6 cellular contexts compared by ENCODE assay signal in the genomic region with DNA sequence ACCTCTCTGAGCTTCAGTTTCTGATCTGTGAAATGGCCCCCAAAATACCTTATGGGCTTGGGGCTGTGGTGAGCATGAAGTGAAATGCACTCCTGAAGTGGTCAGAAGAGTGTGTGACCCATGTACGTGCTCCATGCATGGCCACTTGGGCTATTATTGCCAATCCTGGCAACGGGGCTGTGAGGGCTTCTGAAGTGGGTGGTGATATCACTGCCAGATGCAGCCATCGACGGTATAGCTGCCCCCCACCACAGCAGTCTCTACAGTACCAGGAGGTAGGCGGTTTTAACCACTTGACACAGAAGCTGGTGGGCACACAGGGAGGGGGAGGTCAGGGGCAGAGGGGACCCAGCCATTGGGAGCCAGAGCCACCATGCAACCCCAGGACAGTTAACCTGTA. TPM values are rescaled to one million over a fixed set of nuclear protein-coding genes. Genes with fewer than 3 reads are reported as not detected.
"Had no signal": no experiment of that assay in that cellular context is flagged by ENCODE, and none has a peak within 500 bp of the region (broad histone marks: within the 10 kb centered on the region; RNA-seq: fewer than 3 reads in every experiment).

No MANE protein-coding gene starts in this region.

RNA-seq across cellular contexts. Expression of a gene that starts 2.7 kb away (rescaled TPM):
- total RNA-seq: M059J, OCI-LY7, PC-9, Right ventricle myocardium inferior, SJCRH30 had no signal

RNA-seq across cellular contexts. Expression of a gene that starts 16.1 kb away (rescaled TPM):
- total RNA-seq: M059J, OCI-LY7, PC-9, RPMI7951, SJCRH30 had no signal
